ENCODE assay signal across 18 cellular contexts in the genomic region with DNA sequence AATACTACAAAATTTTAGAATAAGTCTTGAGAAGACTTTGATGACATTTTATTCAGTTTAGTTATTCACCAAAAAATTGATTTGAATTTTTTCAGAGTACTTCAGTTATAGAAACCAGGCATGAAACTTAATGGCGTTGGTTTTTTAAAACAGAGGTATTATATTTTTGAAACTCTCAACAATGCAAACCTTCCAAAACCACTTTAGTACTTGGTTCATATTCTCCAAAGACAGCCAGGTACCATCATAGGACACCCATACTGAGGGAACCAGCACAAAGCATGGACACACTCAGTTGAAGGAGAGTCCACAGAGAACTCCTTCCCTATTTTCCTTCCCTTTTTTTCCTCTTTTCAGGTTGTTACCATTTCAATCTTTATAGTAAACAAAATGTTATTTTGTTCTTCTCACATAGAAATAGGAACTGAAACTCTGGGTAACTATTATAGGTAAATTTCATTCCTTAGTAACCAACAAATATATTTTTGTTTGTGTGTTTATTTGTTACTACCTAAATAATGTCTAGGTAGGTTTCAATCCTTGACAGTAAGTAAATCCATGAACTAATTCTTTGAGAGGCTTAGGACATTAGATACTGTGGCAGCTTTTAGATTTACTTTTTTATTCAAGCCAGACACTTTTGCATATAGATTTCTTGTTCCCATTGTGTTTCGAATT.
DNase-seq lines count a peak whose midpoint lies in the region; ATAC-seq and TF ChIP-seq lines count a peak whose summit lies in the region.
"Had no signal": no experiment of that assay in that cellular context is flagged by ENCODE, and none has a peak within 500 bp of the region (broad histone marks: within the 10 kb centered on the region; RNA-seq: fewer than 3 reads in every experiment).

No MANE protein-coding gene starts in this region.

- H3K27me3 Mint-ChIP-seq in naive B cell: no peaks in the 10 kb centered on the region

- no peak overlapping the region for H3K27ac Mint-ChIP-seq in naive B cell
- H3K27ac Mint-ChIP-seq: T-helper 17 cell had no signal

- no peaks in the 10 kb centered on the region for H3K36me3 Mint-ChIP-seq in naive B cell

- H3K9me3 ChIP-seq in adrenal gland (replicated peaks in 1 of 3): no peaks in the 10 kb centered on the region
- H3K9me3 ChIP-seq: SJCRH30 had no signal

- no peaks in the 10 kb centered on the region for H3K9me3 Mint-ChIP-seq in naive B cell

- WGBS in adrenal gland, 4 donors: 76 to 89% (median 84%) methylated on average over 2 of the region's 2 CpGs

- H3K27me3 ChIP-seq in adrenal gland: no peaks in the 10 kb centered on the region
- H3K27me3 ChIP-seq: SJCRH30 had no signal

- intact Hi-C loops in adrenal gland (cut with DNase I): no loop called here

- H3K27ac ChIP-seq in adrenal gland: no peak overlapping the region
- H3K27ac ChIP-seq: C4-2B, SJCRH30 had no signal

- DNase-seq in naive B cell: no peak
- DNase-seq in activated T-cell treated with anti-CD3 and anti-CD28 coated beads for 4 hours: no peak
- DNase-seq in adrenal gland: no peak
- DNase-seq in NCI-H2227 treated with DMSO at 0.1 percent for 48 hours (lab: John Stamatoyannopoulos, UW): no peak
- DNase-seq: GOT3, IMR-90, Kasumi-1, MM.1S, NCI-H1105 treated with DMSO at 0.1 percent for 48 hours, NCI-H1694 treated with DMSO at 0.1 percent for 48 hours, NCI-H526 treated with DMSO at 0.1 percent for 48 hours, PC-3, SJCRH30, T-helper 17 cell had no signal

- H3K4me1 ChIP-seq in adrenal gland (replicated peaks in 1 of 2): no peaks in the 10 kb centered on the region
- H3K4me1 ChIP-seq: SJCRH30 had no signal

- no peak overlapping the region for H3K4me3 ChIP-seq in adrenal gland
- H3K4me3 ChIP-seq: SJCRH30 had no signal

- H3K36me3 ChIP-seq in adrenal gland (replicated peaks in 1 of 2): no peaks in the 10 kb centered on the region
- H3K36me3 ChIP-seq: SJCRH30 had no signal

- peak; percentile 40 for ATAC-seq in GM18868 (IDR thresholded peaks at IDR 0.05; ENCODE audit: unreplicated experiment)
- peak; percentile 80 for ATAC-seq in HG02973 (IDR thresholded peaks at IDR 0.05; ENCODE audit: unreplicated experiment)
- ATAC-seq in HG03520 (IDR thresholded peaks at IDR 0.05; ENCODE audit: unreplicated experiment): peak; percentile 59
- peak; percentile 13 to 34 for ATAC-seq in naive B cell (ENCODE audit: low read depth in 2 of 2)
- ATAC-seq: PC-3, T-helper 17 cell had no signal

- no peak overlapping the region for H3K4me3 Mint-ChIP-seq in naive B cell
- H3K4me3 Mint-ChIP-seq: T-helper 17 cell had no signal

- H3K4me1 Mint-ChIP-seq in naive B cell: peaks cover 0 to 8% (median 0%) of the 10 kb centered on the region in 3 donors
- H3K4me1 Mint-ChIP-seq: T-helper 17 cell had no signal

- no peak for TF ChIP-seq CTCF in adrenal gland (IDR thresholded peaks at IDR 0.05)

- no peak for TF ChIP-seq POLR2A in adrenal gland (IDR thresholded peaks at IDR 0.05)

Comparison
In these comparisons a context has a peak if more than half of its experiments do, and no peak if none do; other contexts are left out.
1. ATAC-seq: peak in every context shown above with its lines; median percentile 80 in HG02973; 59 in HG03520; 40 in GM18868; 24 in naive B cell.